In genomic region chr3:126524429-126524988, GRCh38 we compare ENCODE assay signal across 10 cellular contexts. TPM values are rescaled to one million over a fixed set of nuclear protein-coding genes. Genes with fewer than 3 reads are reported as not detected.
DNase-seq lines count a peak whose midpoint lies in the region; ATAC-seq, FAIRE-seq and TF ChIP-seq lines count a peak whose summit lies in the region.
"Had no signal": no experiment of that assay in that cellular context is flagged by ENCODE, and none has a peak within 500 bp of the region (broad histone marks: within the 10 kb centered on the region; RNA-seq: fewer than 3 reads in every experiment).

No MANE protein-coding gene starts in this region.

- peak overlapping the region; percentile 20 for H3K4me3 ChIP-seq in HFF-Myc (replicated peaks; ENCODE audit: low read depth, low read length)
- peak overlapping the region; percentile 52 for H3K4me3 ChIP-seq in hepatocyte
- peak overlapping the region; percentile 26 to 63 (median 58) for H3K4me3 ChIP-seq in skeletal muscle tissue (ENCODE audit: low read length in 3 of 3)

- ATAC-seq in SK-N-SH treated with all-trans-retinoic acid at 6 μM for 48 hours (peak; percentile 25), GM21367 (IDR thresholded peaks at IDR 0.05; ENCODE audit: unreplicated experiment) (no peak), HG03521 (IDR thresholded peaks at IDR 0.05; ENCODE audit: unreplicated experiment) (no peak)

- H3K36me3 ChIP-seq in hepatocyte (replicated peaks; ENCODE audit: insufficient read depth, low read depth) (no peaks in the 10 kb centered on the region), skeletal muscle tissue (ENCODE audit: control insufficient read depth in 3 of 3, insufficient read depth in 3 of 3, low read length in 3 of 3) (no peaks in the 10 kb centered on the region)

- DNase-seq in HFF-Myc (ENCODE audit: extremely low read depth, low read depth) (no peak), hepatocyte (ENCODE audit: low spot score) (peak; percentile 62), RCC 7860 (ENCODE audit: low spot score) (no peak)
- no peak for DNase-seq in stimulated activated naive CD4-positive, alpha-beta T cell treated with Interleukin-2 at 50 U/mL for 16 hours (lab: John Stamatoyannopoulos, UW)

- peak overlapping the region; percentile 87 for H3K27ac ChIP-seq in hepatocyte
- H3K27ac ChIP-seq in skeletal muscle tissue (ENCODE audit: low read depth, low read length): no peak overlapping the region

- H3K9me3 ChIP-seq in hepatocyte (ENCODE audit: low read depth) (no peaks in the 10 kb centered on the region), skeletal muscle tissue (ENCODE audit: control insufficient read depth in 3 of 3, low read length in 3 of 3) (no peaks in the 10 kb centered on the region)

- H3K4me1 ChIP-seq in hepatocyte (ENCODE audit: insufficient read depth) (peaks cover 36% of the 10 kb centered on the region), skeletal muscle tissue (ENCODE audit: control insufficient read depth in 3 of 3, insufficient read depth in 3 of 3, low read length in 3 of 3) (peaks cover 7 to 18% (median 12%) of the 10 kb centered on the region in 3 donors)

- FAIRE-seq in RCC 7860 (lab: Jason Lieb, UNC): no peak
- FAIRE-seq: endometrium had no signal

- H3K9ac ChIP-seq in skeletal muscle tissue (ENCODE audit: low read depth in 1 of 3, low read length in 3 of 3): peak overlapping the region in 2 of 3 donors; percentile 23 to 62

- TF ChIP-seq CTCF in HFF-Myc (IDR thresholded peaks at IDR 0.05; ENCODE audit: low read depth, low read length, missing control alignments): no peak
- TF ChIP-seq CTCF in hepatocyte (IDR thresholded peaks at IDR 0.05; ENCODE audit: poor library complexity): no peak

- H2AFZ ChIP-seq in hepatocyte: peak overlapping the region; percentile 68

- no peaks in the 10 kb centered on the region for H3K9me2 ChIP-seq in hepatocyte (replicated peaks; ENCODE audit: insufficient read depth)

- peak overlapping the region; percentile 95 for H3K4me2 ChIP-seq in hepatocyte

- H3K27me3 ChIP-seq in hepatocyte: peaks cover 10% of the 10 kb centered on the region
- peaks cover 3 to 25% (median 14%) of the 10 kb centered on the region in 3 donors for H3K27me3 ChIP-seq in skeletal muscle tissue (ENCODE audit: control insufficient read depth in 3 of 3, insufficient read depth in 3 of 3, low read length in 3 of 3)

- WGBS in hepatocyte (ENCODE audit: low lambda C conversion rate, missing lambda C conversion rate): 13% methylated on average over 20 of the region's 31 CpGs

- no peaks in the 10 kb centered on the region for H3K79me2 ChIP-seq in hepatocyte

- no peaks in the 10 kb centered on the region for H4K20me1 ChIP-seq in hepatocyte (ENCODE audit: insufficient read depth, poor library complexity, severe bottlenecking)

TF ChIP-seq in SK-N-SH treated with all-trans-retinoic acid at 6 μM for 48 hours, 23 proteins besides CTCF, POLR2A, EP300 and RAD21 (continues in another document):
- no peak for TF ChIP-seq TSHZ2 (CRISPR knock-in tag; IDR thresholded peaks at IDR 0.05)
- TF ChIP-seq ARNTL (CRISPR knock-in tag; IDR thresholded peaks at IDR 0.05; ENCODE audit: borderline replicate concordance, low read depth): no peak
- TF ChIP-seq POU6F1 (CRISPR knock-in tag; IDR thresholded peaks at IDR 0.05; ENCODE audit: borderline replicate concordance, low read depth): no peak
- no peak for TF ChIP-seq ZNF70 (CRISPR knock-in tag; IDR thresholded peaks at IDR 0.05)
- TF ChIP-seq ISL1 (CRISPR knock-in tag; IDR thresholded peaks at IDR 0.05): no peak
- TF ChIP-seq CREB5 (CRISPR knock-in tag; IDR thresholded peaks at IDR 0.05; ENCODE audit: low read depth): no peak
- no peak for TF ChIP-seq TCF4 (CRISPR knock-in tag; IDR thresholded peaks at IDR 0.05; ENCODE audit: borderline replicate concordance)
- TF ChIP-seq BACH2 (CRISPR knock-in tag; IDR thresholded peaks at IDR 0.05; ENCODE audit: borderline replicate concordance): no peak
- no peak for TF ChIP-seq PPARA (CRISPR knock-in tag; IDR thresholded peaks at IDR 0.05; ENCODE audit: borderline replicate concordance)
- no peak for TF ChIP-seq ESRRG (CRISPR knock-in tag; IDR thresholded peaks at IDR 0.05)
- TF ChIP-seq ZC3H10 (CRISPR knock-in tag; IDR thresholded peaks at IDR 0.05): no peak
- no peak for TF ChIP-seq CSRNP3 (CRISPR knock-in tag; IDR thresholded peaks at IDR 0.05)
- no peak for TF ChIP-seq RARB (CRISPR knock-in tag; IDR thresholded peaks at IDR 0.05)
- no peak for TF ChIP-seq SNAI2 (CRISPR knock-in tag; IDR thresholded peaks at IDR 0.05)
- no peak for TF ChIP-seq CSDC2 (CRISPR knock-in tag; IDR thresholded peaks at IDR 0.05)

RNA-seq across cellular contexts. Expression of gene CHST13, which starts 0.6 kb away (rescaled TPM):
- total RNA-seq in hepatocyte (31.5 and 36.0 TPM in 2 replicates), skeletal muscle tissue (not detected)
- 50.2 and 54.6 TPM in 2 replicates for polyA plus RNA-seq in hepatocyte

RNA-seq across cellular contexts. Expression of gene UROC1, which starts 6.9 kb away (rescaled TPM):
- total RNA-seq in hepatocyte (2.2 and 4.2 TPM in 2 replicates), skeletal muscle tissue (not detected)
- polyA plus RNA-seq in hepatocyte: 1.5 and 2.3 TPM in 2 replicates

RNA-seq across cellular contexts. Expression of gene C3orf22, which starts 34.2 kb away (rescaled TPM):
- total RNA-seq in hepatocyte (not detected in 2 replicates), skeletal muscle tissue (under 0.01 TPM)
- 0.19 TPM in 1 of 2 replicates, not detected in the other for polyA plus RNA-seq in hepatocyte
- total RNA-seq: SK-MEL-5 had no signal

RNA-seq across cellular contexts. Expression of gene ZXDC, which starts 48.8 kb away (rescaled TPM):
- total RNA-seq in hepatocyte (21.0 and 25.0 TPM in 2 replicates), skeletal muscle tissue (18.8 TPM)
- polyA plus RNA-seq in hepatocyte: 22.9 and 24.1 TPM in 2 replicates

Comparison
In these comparisons a context has a peak if more than half of its experiments do, and no peak if none do; other contexts are left out.
1. RNA of gene CHST13, which starts 0.6 kb away (total RNA-seq): 31.5 to 36.0 TPM in hepatocyte; not detected in skeletal muscle tissue (single experiment); every median in the first group is over 10 times any median in the second.
2. Peak in every context shown above with its lines, with median percentiles within 50 percentile points of each other: H3K4me3 ChIP-seq.